ENCODE assay signal across 30 cellular contexts in the genomic region with DNA sequence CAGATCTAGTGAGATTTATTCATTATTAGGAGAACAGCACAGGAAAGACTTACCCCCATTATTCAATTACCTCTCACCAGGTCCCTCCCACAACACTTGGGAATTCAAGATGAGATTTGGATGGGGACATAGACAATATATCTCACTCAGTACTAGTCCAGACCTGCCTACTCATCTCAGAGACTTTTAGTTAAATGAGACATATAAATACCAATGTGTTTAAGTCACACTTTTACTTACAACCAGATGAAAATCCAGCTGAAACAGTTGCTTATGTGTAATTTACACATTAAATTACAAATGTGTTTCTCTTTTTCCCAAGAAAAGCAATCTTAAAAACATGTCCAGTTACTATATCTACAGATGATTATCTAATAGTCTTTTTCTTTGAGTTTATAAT.
DNase-seq lines count a peak whose midpoint lies in the region; ATAC-seq, FAIRE-seq and TF ChIP-seq lines count a peak whose summit lies in the region.
"Had no signal": no experiment of that assay in that cellular context is flagged by ENCODE, and none has a peak within 500 bp of the region (broad histone marks: within the 10 kb centered on the region; RNA-seq: fewer than 3 reads in every experiment).

No MANE protein-coding gene starts in this region.

- no peaks in the 10 kb centered on the region for H3K4me1 ChIP-seq in astrocyte (ENCODE audit: insufficient read depth, low read length)
- no peaks in the 10 kb centered on the region for H3K4me1 ChIP-seq in naive thymus-derived CD4-positive, alpha-beta T cell (ENCODE audit: control insufficient read depth in 2 of 2, insufficient read depth in 2 of 2, low read length in 2 of 2)
- H3K4me1 ChIP-seq: parathyroid adenoma, right atrium auricular region, spleen, upper lobe of left lung had no signal

- peaks cover 10% of the 10 kb centered on the region for H3K4me1 Mint-ChIP-seq in HFFc6 (ENCODE audit: low read depth)
- H3K4me1 Mint-ChIP-seq in astrocyte (ENCODE audit: low read depth, unreplicated experiment), result no peaks in the 10 kb centered on the region
- no peaks in the 10 kb centered on the region for H3K4me1 Mint-ChIP-seq in endothelial cell (ENCODE audit: unreplicated experiment)
- H3K4me1 Mint-ChIP-seq in naive thymus-derived CD4-positive, alpha-beta T cell, result no peaks in the 10 kb centered on the region
- H3K4me1 Mint-ChIP-seq: activated CD4-positive, alpha-beta T cell treated with anti-CD3 and anti-CD28 coated beads, Interleukin-2, amount 10 ng/mL, durations not matched to agents 7 days and 5 days; activated CD8-positive, alpha-beta memory T cell treated with anti-CD3 and anti-CD28 coated beads, Interleukin-2, amount 10 ng/mL, durations not matched to agents 7 days and 5 days; activated naive CD4-positive, alpha-beta T cell treated with anti-CD3 and anti-CD28 coated beads, Interleukin-2, amount 10 ng/mL, durations not matched to agents 7 days and 5 days; CD14-positive monocyte; central memory CD8-positive, alpha-beta T cell; nephron progenitor cell; stimulated activated effector memory CD8-positive, alpha-beta T cell treated with anti-CD3 and anti-CD28 coated beads, Interleukin-12 subunit alpha, Interleukin-12 subunit beta, amount 100 ng/mL, for 72 hours had no signal

- no peak overlapping the region; the same call in 1 of the 2 replicates for H3K27ac Mint-ChIP-seq in HFFc6
- peak overlapping the region; percentile 55 for H3K27ac Mint-ChIP-seq in astrocyte (ENCODE audit: unreplicated experiment)
- H3K27ac Mint-ChIP-seq in endothelial cell (ENCODE audit: unreplicated experiment), result no peak overlapping the region
- H3K27ac Mint-ChIP-seq in naive thymus-derived CD4-positive, alpha-beta T cell, result no peak overlapping the region
- H3K27ac Mint-ChIP-seq: activated CD4-positive, alpha-beta T cell treated with anti-CD3 and anti-CD28 coated beads, Interleukin-2, amount 10 ng/mL, durations not matched to agents 7 days and 5 days; activated CD8-positive, alpha-beta memory T cell treated with anti-CD3 and anti-CD28 coated beads, Interleukin-2, amount 10 ng/mL, durations not matched to agents 7 days and 5 days; activated naive CD4-positive, alpha-beta T cell treated with anti-CD3 and anti-CD28 coated beads, Interleukin-2, amount 10 ng/mL, durations not matched to agents 7 days and 5 days; CD14-positive monocyte; nephron progenitor cell; stimulated activated effector memory CD8-positive, alpha-beta T cell treated with anti-CD3 and anti-CD28 coated beads, Interleukin-12 subunit alpha, Interleukin-12 subunit beta, amount 100 ng/mL, for 72 hours; T-helper 2 cell treated with Interferon-gamma antibody and Interleukin-4, amounts not matched to agents 5 μg/mL and 100 μg/mL, for 36 hours had no signal

- FAIRE-seq in astrocyte (lab: Jason Lieb, UNC), result no peak
- FAIRE-seq: endothelial cell of umbilical vein, HepG2 had no signal

- no peaks in the 10 kb centered on the region for H3K79me2 ChIP-seq in astrocyte (ENCODE audit: insufficient read depth, low read length)
- H3K79me2 ChIP-seq: parathyroid adenoma had no signal

- H3K9me3 ChIP-seq in astrocyte (ENCODE audit: insufficient read depth, low read depth, low read length), result no peaks in the 10 kb centered on the region
- peaks cover 0 to 4% (median 0%) of the 10 kb centered on the region in 3 experiments for H3K9me3 ChIP-seq in naive thymus-derived CD4-positive, alpha-beta T cell (ENCODE audit: control insufficient read depth in 2 of 3, low read length in 3 of 3)
- H3K9me3 ChIP-seq: right atrium auricular region, upper lobe of left lung had no signal

- H3K36me3 ChIP-seq in astrocyte (ENCODE audit: insufficient read depth, low read length), result no peaks in the 10 kb centered on the region
- H3K36me3 ChIP-seq in naive thymus-derived CD4-positive, alpha-beta T cell (ENCODE audit: control insufficient read depth in 2 of 3, insufficient read depth in 3 of 3, low read length in 3 of 3), result no peaks in the 10 kb centered on the region
- H3K36me3 ChIP-seq: right atrium auricular region, spleen, upper lobe of left lung had no signal

- no peak for ATAC-seq in naive thymus-derived CD4-positive, alpha-beta T cell
- ATAC-seq in HG03469 (IDR thresholded peaks at IDR 0.05; ENCODE audit: unreplicated experiment), result no peak
- ATAC-seq: activated CD8-positive, alpha-beta memory T cell treated with anti-CD3 and anti-CD28 coated beads, Interleukin-2, amount 10 ng/mL, durations not matched to agents 7 days and 5 days; HepG2; left ventricle myocardium superior; stimulated activated effector memory CD8-positive, alpha-beta T cell treated with anti-CD3 and anti-CD28 coated beads, Interleukin-12 subunit alpha, Interleukin-12 subunit beta, amount 100 ng/mL, for 72 hours had no signal

- H3K9me3 Mint-ChIP-seq in HFFc6 (peaks cover 6% of the 10 kb centered on the region; the same call in 1 of the 2 replicates), astrocyte (ENCODE audit: unreplicated experiment) (no peaks in the 10 kb centered on the region), endothelial cell (ENCODE audit: unreplicated experiment) (no peaks in the 10 kb centered on the region)
- H3K9me3 Mint-ChIP-seq in naive thymus-derived CD4-positive, alpha-beta T cell, result peaks cover 0 to 4% (median 0%) of the 10 kb centered on the region in 11 donors
- H3K9me3 Mint-ChIP-seq: activated naive CD4-positive, alpha-beta T cell treated with anti-CD3 and anti-CD28 coated beads, Interleukin-2, amount 10 ng/mL, durations not matched to agents 7 days and 5 days; stimulated activated effector memory CD8-positive, alpha-beta T cell treated with anti-CD3 and anti-CD28 coated beads, Interleukin-12 subunit alpha, Interleukin-12 subunit beta, amount 100 ng/mL, for 72 hours; T-helper 2 cell treated with Interferon-gamma antibody and Interleukin-4, amounts not matched to agents 5 μg/mL and 100 μg/mL, for 36 hours had no signal

- no peaks in the 10 kb centered on the region for H4K20me1 ChIP-seq in astrocyte (ENCODE audit: insufficient read depth, low read length)

- H3K4me3 Mint-ChIP-seq in HFFc6, result no peak overlapping the region
- no peak overlapping the region for H3K4me3 Mint-ChIP-seq in astrocyte (ENCODE audit: unreplicated experiment)
- H3K4me3 Mint-ChIP-seq in endothelial cell (ENCODE audit: unreplicated experiment), result no peak overlapping the region
- no peak overlapping the region for H3K4me3 Mint-ChIP-seq in naive thymus-derived CD4-positive, alpha-beta T cell
- H3K4me3 Mint-ChIP-seq: activated CD4-positive, alpha-beta T cell treated with anti-CD3 and anti-CD28 coated beads, Interleukin-2, amount 10 ng/mL, durations not matched to agents 7 days and 5 days; activated CD8-positive, alpha-beta memory T cell treated with anti-CD3 and anti-CD28 coated beads, Interleukin-2, amount 10 ng/mL, durations not matched to agents 7 days and 5 days; activated naive CD4-positive, alpha-beta T cell treated with anti-CD3 and anti-CD28 coated beads, Interleukin-2, amount 10 ng/mL, durations not matched to agents 7 days and 5 days; CD14-positive monocyte; central memory CD8-positive, alpha-beta T cell; nephron progenitor cell; stimulated activated effector memory CD8-positive, alpha-beta T cell treated with anti-CD3 and anti-CD28 coated beads, Interleukin-12 subunit alpha, Interleukin-12 subunit beta, amount 100 ng/mL, for 72 hours; T-helper 2 cell treated with Interferon-gamma antibody and Interleukin-4, amounts not matched to agents 5 μg/mL and 100 μg/mL, for 36 hours had no signal

- CTCF ChIA-PET in naive thymus-derived CD4-positive, alpha-beta T cell (lab: Charles Lee), result no interaction called here

- H3K4me2 ChIP-seq in astrocyte (ENCODE audit: low read length), result no peak overlapping the region

- H3K27me3 Mint-ChIP-seq in HFFc6 (ENCODE audit: insufficient read depth), result no peaks in the 10 kb centered on the region
- no peaks in the 10 kb centered on the region for H3K27me3 Mint-ChIP-seq in astrocyte (ENCODE audit: low read depth, unreplicated experiment)
- no peaks in the 10 kb centered on the region for H3K27me3 Mint-ChIP-seq in endothelial cell (ENCODE audit: unreplicated experiment)
- H3K27me3 Mint-ChIP-seq in naive thymus-derived CD4-positive, alpha-beta T cell, result no peaks in the 10 kb centered on the region
- H3K27me3 Mint-ChIP-seq: activated CD4-positive, alpha-beta T cell treated with anti-CD3 and anti-CD28 coated beads, Interleukin-2, amount 10 ng/mL, durations not matched to agents 7 days and 5 days; activated CD8-positive, alpha-beta memory T cell treated with anti-CD3 and anti-CD28 coated beads, Interleukin-2, amount 10 ng/mL, durations not matched to agents 7 days and 5 days; activated naive CD4-positive, alpha-beta T cell treated with anti-CD3 and anti-CD28 coated beads, Interleukin-2, amount 10 ng/mL, durations not matched to agents 7 days and 5 days; central memory CD8-positive, alpha-beta T cell had no signal

- peak; percentile 56 for DNase-seq in AG10803 (ENCODE audit: low read depth)
- peak; percentile 26 for DNase-seq in HFFc6
- peak; percentile 8 for DNase-seq in astrocyte (ENCODE audit: low read depth)
- peak; percentile 3 for DNase-seq in iris pigment epithelial cell (ENCODE audit: low read depth)
- DNase-seq in endothelial cell (ENCODE audit: low spot score), result no peak
- DNase-seq in naive thymus-derived CD4-positive, alpha-beta T cell, result no peak
- no peak for DNase-seq in activated gamma-delta T cell (lab: John Stamatoyannopoulos, UW)
- DNase-seq: activated CD4-positive, alpha-beta T cell treated with anti-CD3 and anti-CD28 coated beads, Interleukin-2, amount 10 ng/mL, durations not matched to agents 7 days and 5 days; activated CD8-positive, alpha-beta memory T cell treated with anti-CD3 and anti-CD28 coated beads, Interleukin-2, amount 10 ng/mL, durations not matched to agents 7 days and 5 days; activated naive CD4-positive, alpha-beta T cell treated with anti-CD3 and anti-CD28 coated beads, Interleukin-2, amount 10 ng/mL, durations not matched to agents 7 days and 5 days; aorta; dorsolateral prefrontal cortex; left ventricle myocardium superior; NCI-H1092; NCI-H187 treated with DMSO at 0.1 percent for 48 hours; NCI-H2227 treated with DMSO at 0.1 percent for 48 hours; nephron progenitor cell; spleen; stimulated activated CD4-positive, alpha-beta T cell treated with anti-CD3 and anti-CD28 coated beads, Interleukin-2, amount 100 ng/mL, for 48 hours; substantia nigra; upper lobe of left lung had no signal

- H3K4me3 ChIP-seq in AG10803 (ENCODE audit: low read length) (no peak overlapping the region), astrocyte (ENCODE audit: insufficient read depth, low read depth, low read length) (no peak overlapping the region)
- no peak overlapping the region for H3K4me3 ChIP-seq in naive thymus-derived CD4-positive, alpha-beta T cell (ENCODE audit: low read length)
- H3K4me3 ChIP-seq: dorsolateral prefrontal cortex, right atrium auricular region, spleen, upper lobe of left lung had no signal

- POLR2A ChIA-PET in naive thymus-derived CD4-positive, alpha-beta T cell (lab: Charles Lee), result no interaction called here

- H3K27me3 ChIP-seq in astrocyte (ENCODE audit: insufficient read depth, low read length), result no peaks in the 10 kb centered on the region
- H3K27me3 ChIP-seq in naive thymus-derived CD4-positive, alpha-beta T cell (ENCODE audit: control insufficient read depth in 2 of 2, insufficient read depth in 2 of 2, low read length in 2 of 2), result no peaks in the 10 kb centered on the region
- H3K27me3 ChIP-seq: dorsolateral prefrontal cortex, right atrium auricular region, spleen, upper lobe of left lung had no signal

- intact Hi-C loops in naive thymus-derived CD4-positive, alpha-beta T cell (cut with micrococcal nuclease), result no loop called here

- H3K36me3 Mint-ChIP-seq in HFFc6 (ENCODE audit: low read depth) (no peaks in the 10 kb centered on the region), astrocyte (ENCODE audit: low read depth, unreplicated experiment) (no peaks in the 10 kb centered on the region), endothelial cell (ENCODE audit: low read depth, unreplicated experiment) (no peaks in the 10 kb centered on the region)
- no peaks in the 10 kb centered on the region for H3K36me3 Mint-ChIP-seq in naive thymus-derived CD4-positive, alpha-beta T cell
- H3K36me3 Mint-ChIP-seq: activated CD8-positive, alpha-beta memory T cell treated with anti-CD3 and anti-CD28 coated beads, Interleukin-2, amount 10 ng/mL, durations not matched to agents 7 days and 5 days; activated naive CD4-positive, alpha-beta T cell treated with anti-CD3 and anti-CD28 coated beads, Interleukin-2, amount 10 ng/mL, durations not matched to agents 7 days and 5 days; CD14-positive monocyte; stimulated activated effector memory CD8-positive, alpha-beta T cell treated with anti-CD3 and anti-CD28 coated beads, Interleukin-12 subunit alpha, Interleukin-12 subunit beta, amount 100 ng/mL, for 72 hours had no signal

- TF ChIP-seq CTCF in AG10803 (conservative IDR thresholded peaks at IDR 0.05; ENCODE audit: low read length), result no peak
- no peak for TF ChIP-seq CTCF in HFFc6 (IDR thresholded peaks at IDR 0.05)
- no peak for TF ChIP-seq CTCF in astrocyte (IDR thresholded peaks at IDR 0.05; ENCODE audit: insufficient read depth, low read depth, low read length)
- TF ChIP-seq CTCF in endothelial cell (IDR thresholded peaks at IDR 0.05; ENCODE audit: unreplicated experiment), result no peak

- H3K9ac ChIP-seq in astrocyte (ENCODE audit: low read length), result no peak overlapping the region
- H3K9ac ChIP-seq: parathyroid adenoma had no signal

- no peak overlapping the region for H2AFZ ChIP-seq in astrocyte (ENCODE audit: low read depth, low read length)
- H2AFZ ChIP-seq: parathyroid adenoma had no signal

- H3K27ac ChIP-seq in astrocyte (ENCODE audit: low read depth, low read length), result no peak overlapping the region
- H3K27ac ChIP-seq in naive thymus-derived CD4-positive, alpha-beta T cell (ENCODE audit: low read depth, low read length), result no peak overlapping the region
- H3K27ac ChIP-seq: dorsolateral prefrontal cortex, parathyroid adenoma, right atrium auricular region, spleen, upper lobe of left lung had no signal

Comparison
In these comparisons a context has a peak if more than half of its experiments do, and no peak if none do; other contexts are left out.
1. DNase-seq: peak in AG10803 (single experiment), HFFc6 (single experiment), astrocyte (single experiment) and iris pigment epithelial cell (single experiment); none in endothelial cell (single experiment), naive thymus-derived CD4-positive, alpha-beta T cell (0 of 9) and activated gamma-delta T cell (single experiment).